Comparison of ENCODE assay signal across 1 cellular context in genomic region chr1:150364231-150365003, GRCh38.
TF ChIP-seq lines count a peak whose summit lies in the region.

No MANE protein-coding gene starts in this region.

TF ChIP-seq in K562, 482 proteins besides CTCF, POLR2A, EP300 and RAD21 (continued from another document and continues in another):
- TF ChIP-seq, protein P1, sequence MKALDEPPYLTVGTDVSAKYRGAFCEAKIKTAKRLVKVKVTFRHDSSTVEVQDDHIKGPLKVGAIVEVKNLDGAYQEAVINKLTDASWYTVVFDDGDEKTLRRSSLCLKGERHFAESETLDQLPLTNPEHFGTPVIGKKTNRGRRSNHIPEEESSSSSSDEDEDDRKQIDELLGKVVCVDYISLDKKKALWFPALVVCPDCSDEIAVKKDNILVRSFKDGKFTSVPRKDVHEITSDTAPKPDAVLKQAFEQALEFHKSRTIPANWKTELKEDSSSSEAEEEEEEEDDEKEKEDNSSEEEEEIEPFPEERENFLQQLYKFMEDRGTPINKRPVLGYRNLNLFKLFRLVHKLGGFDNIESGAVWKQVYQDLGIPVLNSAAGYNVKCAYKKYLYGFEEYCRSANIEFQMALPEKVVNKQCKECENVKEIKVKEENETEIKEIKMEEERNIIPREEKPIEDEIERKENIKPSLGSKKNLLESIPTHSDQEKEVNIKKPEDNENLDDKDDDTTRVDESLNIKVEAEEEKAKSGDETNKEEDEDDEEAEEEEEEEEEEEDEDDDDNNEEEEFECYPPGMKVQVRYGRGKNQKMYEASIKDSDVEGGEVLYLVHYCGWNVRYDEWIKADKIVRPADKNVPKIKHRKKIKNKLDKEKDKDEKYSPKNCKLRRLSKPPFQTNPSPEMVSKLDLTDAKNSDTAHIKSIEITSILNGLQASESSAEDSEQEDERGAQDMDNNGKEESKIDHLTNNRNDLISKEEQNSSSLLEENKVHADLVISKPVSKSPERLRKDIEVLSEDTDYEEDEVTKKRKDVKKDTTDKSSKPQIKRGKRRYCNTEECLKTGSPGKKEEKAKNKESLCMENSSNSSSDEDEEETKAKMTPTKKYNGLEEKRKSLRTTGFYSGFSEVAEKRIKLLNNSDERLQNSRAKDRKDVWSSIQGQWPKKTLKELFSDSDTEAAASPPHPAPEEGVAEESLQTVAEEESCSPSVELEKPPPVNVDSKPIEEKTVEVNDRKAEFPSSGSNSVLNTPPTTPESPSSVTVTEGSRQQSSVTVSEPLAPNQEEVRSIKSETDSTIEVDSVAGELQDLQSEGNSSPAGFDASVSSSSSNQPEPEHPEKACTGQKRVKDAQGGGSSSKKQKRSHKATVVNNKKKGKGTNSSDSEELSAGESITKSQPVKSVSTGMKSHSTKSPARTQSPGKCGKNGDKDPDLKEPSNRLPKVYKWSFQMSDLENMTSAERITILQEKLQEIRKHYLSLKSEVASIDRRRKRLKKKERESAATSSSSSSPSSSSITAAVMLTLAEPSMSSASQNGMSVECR (CRISPR knock-in tag; IDR thresholded peaks at IDR 0.05) = no peak
- TF ChIP-seq SAP30 (IDR thresholded peaks at IDR 0.05; ENCODE audit: borderline replicate concordance, insufficient read depth, low read depth, low read length, poor library complexity, severe bottlenecking) (peak; percentile 73), PCBP1 (IDR thresholded peaks at IDR 0.05; ENCODE audit: low read depth, low read length, poor library complexity, severe bottlenecking) (no peak), XRCC3 (IDR thresholded peaks at IDR 0.05) (no peak), RAD51 (IDR thresholded peaks at IDR 0.05; ENCODE audit: borderline replicate concordance, low read depth) (no peak), SIN3B (IDR thresholded peaks at IDR 0.05; ENCODE audit: low read depth) (0 out of 2 replicates have a peak, but pooled peaks have one; percentile 32), NFIC (IDR thresholded peaks at IDR 0.05) (0 out of 2 replicates have a peak, but pooled peaks have one; percentile 5), NFRKB (IDR thresholded peaks at IDR 0.05; ENCODE audit: low read depth) (peak; percentile 96), CREBBP (IDR thresholded peaks at IDR 0.05; ENCODE audit: low read depth, low read length) (no peak), HOXB6 (CRISPR knock-in tag; IDR thresholded peaks at IDR 0.05; ENCODE audit: borderline replicate concordance) (0 out of 2 replicates have a peak, but pooled peaks have one; percentile 75), TCF3 (CRISPR knock-in tag; IDR thresholded peaks at IDR 0.05) (0 out of 2 replicates have a peak, but pooled peaks have one; percentile 19), ZNF318 (IDR thresholded peaks at IDR 0.05; ENCODE audit: borderline replicate concordance in 1 of 2, low read depth in 1 of 2) (no peak), ILF3 (IDR thresholded peaks at IDR 0.05; ENCODE audit: borderline replicate concordance) (no peak), CHD1 (IDR thresholded peaks at IDR 0.05; ENCODE audit: low read length) (peak; percentile 35), LEF1 (IDR thresholded peaks at IDR 0.05) (no peak), MLLT1 (IDR thresholded peaks at IDR 0.05) (peak; percentile 47 to 78; a peak in 3 of 4 replicates), SMAD4 (CRISPR knock-in tag; conservative IDR thresholded peaks at IDR 0.05) (peak; percentile 56; the same call in 1 of the 2 replicates), SIN3A (IDR thresholded peaks at IDR 0.05; ENCODE audit: borderline replicate concordance in 2 of 2, control insufficient read depth in 1 of 2, low read depth in 2 of 2, low read length in 2 of 2) (no peak), PCBP2 (IDR thresholded peaks at IDR 0.05; ENCODE audit: low read depth, low read length, poor library complexity, severe bottlenecking) (no peak), TSC22D4 (tag; IDR thresholded peaks at IDR 0.05) (no peak), EGR1 (conservative IDR thresholded peaks at IDR 0.05) (peak; percentile 21; the same call in 1 of the 2 replicates), BHLHE40 (IDR thresholded peaks at IDR 0.05; ENCODE audit: low read length) (peak; percentile 43; the same call in 1 of the 2 replicates), TBP (optimal IDR thresholded peaks at IDR 0.05; ENCODE audit: low read depth, low read length) (peak; percentile 65), POLR2B (IDR thresholded peaks at IDR 0.05; ENCODE audit: low read depth, partially characterized antibody) (peak; percentile 69), NBN (IDR thresholded peaks at IDR 0.05; ENCODE audit: low read depth) (no peak), CHD2 (IDR thresholded peaks at IDR 0.05; ENCODE audit: low read depth, low read length) (no peak), KDM1A (IDR thresholded peaks at IDR 0.05) (peak; percentile 25 to 43; a peak in 2 of 4 replicates), FOXP1 (CRISPR knock-in tag; IDR thresholded peaks at IDR 0.05) (no peak), TAF7 (tag; IDR thresholded peaks at IDR 0.05) (peak; percentile 92), NR2C2 (CRISPR knock-in tag; IDR thresholded peaks at IDR 0.05) (no peak), NR2C2 (tag; IDR thresholded peaks at IDR 0.05) (peak; percentile 1; the same call in 1 of the 2 replicates), NKRF (IDR thresholded peaks at IDR 0.05; ENCODE audit: borderline replicate concordance) (peak; percentile 68; the same call in 1 of the 2 replicates), ZNF224 (CRISPR knock-in tag; IDR thresholded peaks at IDR 0.05) (no peak), ZNF140 (CRISPR knock-in tag; IDR thresholded peaks at IDR 0.05) (no peak), THRB (CRISPR knock-in tag; conservative IDR thresholded peaks at IDR 0.05) (no peak), FOXM1 (IDR thresholded peaks at IDR 0.05; ENCODE audit: low read depth) (no peak; the same call in 1 of the 2 replicates), FOXM1 (CRISPR knock-in tag; IDR thresholded peaks at IDR 0.05; ENCODE audit: low read depth) (0 out of 2 replicates have a peak, but pooled peaks have one; percentile 46), SIX5 (IDR thresholded peaks at IDR 0.05; ENCODE audit: borderline replicate concordance in 1 of 2, insufficient read depth in 1 of 2, low read depth in 1 of 2, low read length in 2 of 2) (no peak), BCOR (IDR thresholded peaks at IDR 0.05) (0 out of 2 replicates have a peak, but pooled peaks have one; percentile 12), RBBP5 (IDR thresholded peaks at IDR 0.05; ENCODE audit: borderline replicate concordance, insufficient read depth, low read length, poor library complexity, severe bottlenecking) (peak; percentile 68)
- TF ChIP-seq, protein P2, sequence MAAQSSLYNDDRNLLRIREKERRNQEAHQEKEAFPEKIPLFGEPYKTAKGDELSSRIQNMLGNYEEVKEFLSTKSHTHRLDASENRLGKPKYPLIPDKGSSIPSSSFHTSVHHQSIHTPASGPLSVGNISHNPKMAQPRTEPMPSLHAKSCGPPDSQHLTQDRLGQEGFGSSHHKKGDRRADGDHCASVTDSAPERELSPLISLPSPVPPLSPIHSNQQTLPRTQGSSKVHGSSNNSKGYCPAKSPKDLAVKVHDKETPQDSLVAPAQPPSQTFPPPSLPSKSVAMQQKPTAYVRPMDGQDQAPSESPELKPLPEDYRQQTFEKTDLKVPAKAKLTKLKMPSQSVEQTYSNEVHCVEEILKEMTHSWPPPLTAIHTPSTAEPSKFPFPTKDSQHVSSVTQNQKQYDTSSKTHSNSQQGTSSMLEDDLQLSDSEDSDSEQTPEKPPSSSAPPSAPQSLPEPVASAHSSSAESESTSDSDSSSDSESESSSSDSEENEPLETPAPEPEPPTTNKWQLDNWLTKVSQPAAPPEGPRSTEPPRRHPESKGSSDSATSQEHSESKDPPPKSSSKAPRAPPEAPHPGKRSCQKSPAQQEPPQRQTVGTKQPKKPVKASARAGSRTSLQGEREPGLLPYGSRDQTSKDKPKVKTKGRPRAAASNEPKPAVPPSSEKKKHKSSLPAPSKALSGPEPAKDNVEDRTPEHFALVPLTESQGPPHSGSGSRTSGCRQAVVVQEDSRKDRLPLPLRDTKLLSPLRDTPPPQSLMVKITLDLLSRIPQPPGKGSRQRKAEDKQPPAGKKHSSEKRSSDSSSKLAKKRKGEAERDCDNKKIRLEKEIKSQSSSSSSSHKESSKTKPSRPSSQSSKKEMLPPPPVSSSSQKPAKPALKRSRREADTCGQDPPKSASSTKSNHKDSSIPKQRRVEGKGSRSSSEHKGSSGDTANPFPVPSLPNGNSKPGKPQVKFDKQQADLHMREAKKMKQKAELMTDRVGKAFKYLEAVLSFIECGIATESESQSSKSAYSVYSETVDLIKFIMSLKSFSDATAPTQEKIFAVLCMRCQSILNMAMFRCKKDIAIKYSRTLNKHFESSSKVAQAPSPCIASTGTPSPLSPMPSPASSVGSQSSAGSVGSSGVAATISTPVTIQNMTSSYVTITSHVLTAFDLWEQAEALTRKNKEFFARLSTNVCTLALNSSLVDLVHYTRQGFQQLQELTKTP (IDR thresholded peaks at IDR 0.05; ENCODE audit: low read depth in 1 of 2, partially characterized antibody in 2 of 2) = peak in 1 of 2 experiments; percentile 19
